In the genomic region with DNA sequence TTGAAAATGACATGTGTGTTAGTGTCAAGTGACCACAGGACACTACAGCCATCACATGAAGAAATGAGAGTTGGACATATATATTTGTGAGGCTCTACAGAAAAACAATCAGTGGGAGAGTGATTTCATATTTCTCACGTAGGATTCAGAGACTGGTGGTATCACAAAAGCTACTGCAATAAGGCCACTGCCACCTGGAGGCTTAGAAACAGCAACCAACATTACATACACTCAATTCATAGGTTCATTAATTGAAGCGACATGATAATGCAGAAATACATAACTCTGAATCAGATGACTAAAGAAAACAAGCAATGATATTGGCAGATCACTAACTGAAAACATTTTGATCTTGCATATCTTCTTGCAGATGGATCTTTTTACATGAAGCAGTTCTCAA, we compare ENCODE assay signal across 1 cellular context.
TF ChIP-seq lines count a peak whose summit lies in the region.

No MANE protein-coding gene starts in this region.

TF ChIP-seq in GM23338, 12 proteins besides CTCF, POLR2A, EP300 and RAD21 (continued from another document):
- TF ChIP-seq, protein P1, sequence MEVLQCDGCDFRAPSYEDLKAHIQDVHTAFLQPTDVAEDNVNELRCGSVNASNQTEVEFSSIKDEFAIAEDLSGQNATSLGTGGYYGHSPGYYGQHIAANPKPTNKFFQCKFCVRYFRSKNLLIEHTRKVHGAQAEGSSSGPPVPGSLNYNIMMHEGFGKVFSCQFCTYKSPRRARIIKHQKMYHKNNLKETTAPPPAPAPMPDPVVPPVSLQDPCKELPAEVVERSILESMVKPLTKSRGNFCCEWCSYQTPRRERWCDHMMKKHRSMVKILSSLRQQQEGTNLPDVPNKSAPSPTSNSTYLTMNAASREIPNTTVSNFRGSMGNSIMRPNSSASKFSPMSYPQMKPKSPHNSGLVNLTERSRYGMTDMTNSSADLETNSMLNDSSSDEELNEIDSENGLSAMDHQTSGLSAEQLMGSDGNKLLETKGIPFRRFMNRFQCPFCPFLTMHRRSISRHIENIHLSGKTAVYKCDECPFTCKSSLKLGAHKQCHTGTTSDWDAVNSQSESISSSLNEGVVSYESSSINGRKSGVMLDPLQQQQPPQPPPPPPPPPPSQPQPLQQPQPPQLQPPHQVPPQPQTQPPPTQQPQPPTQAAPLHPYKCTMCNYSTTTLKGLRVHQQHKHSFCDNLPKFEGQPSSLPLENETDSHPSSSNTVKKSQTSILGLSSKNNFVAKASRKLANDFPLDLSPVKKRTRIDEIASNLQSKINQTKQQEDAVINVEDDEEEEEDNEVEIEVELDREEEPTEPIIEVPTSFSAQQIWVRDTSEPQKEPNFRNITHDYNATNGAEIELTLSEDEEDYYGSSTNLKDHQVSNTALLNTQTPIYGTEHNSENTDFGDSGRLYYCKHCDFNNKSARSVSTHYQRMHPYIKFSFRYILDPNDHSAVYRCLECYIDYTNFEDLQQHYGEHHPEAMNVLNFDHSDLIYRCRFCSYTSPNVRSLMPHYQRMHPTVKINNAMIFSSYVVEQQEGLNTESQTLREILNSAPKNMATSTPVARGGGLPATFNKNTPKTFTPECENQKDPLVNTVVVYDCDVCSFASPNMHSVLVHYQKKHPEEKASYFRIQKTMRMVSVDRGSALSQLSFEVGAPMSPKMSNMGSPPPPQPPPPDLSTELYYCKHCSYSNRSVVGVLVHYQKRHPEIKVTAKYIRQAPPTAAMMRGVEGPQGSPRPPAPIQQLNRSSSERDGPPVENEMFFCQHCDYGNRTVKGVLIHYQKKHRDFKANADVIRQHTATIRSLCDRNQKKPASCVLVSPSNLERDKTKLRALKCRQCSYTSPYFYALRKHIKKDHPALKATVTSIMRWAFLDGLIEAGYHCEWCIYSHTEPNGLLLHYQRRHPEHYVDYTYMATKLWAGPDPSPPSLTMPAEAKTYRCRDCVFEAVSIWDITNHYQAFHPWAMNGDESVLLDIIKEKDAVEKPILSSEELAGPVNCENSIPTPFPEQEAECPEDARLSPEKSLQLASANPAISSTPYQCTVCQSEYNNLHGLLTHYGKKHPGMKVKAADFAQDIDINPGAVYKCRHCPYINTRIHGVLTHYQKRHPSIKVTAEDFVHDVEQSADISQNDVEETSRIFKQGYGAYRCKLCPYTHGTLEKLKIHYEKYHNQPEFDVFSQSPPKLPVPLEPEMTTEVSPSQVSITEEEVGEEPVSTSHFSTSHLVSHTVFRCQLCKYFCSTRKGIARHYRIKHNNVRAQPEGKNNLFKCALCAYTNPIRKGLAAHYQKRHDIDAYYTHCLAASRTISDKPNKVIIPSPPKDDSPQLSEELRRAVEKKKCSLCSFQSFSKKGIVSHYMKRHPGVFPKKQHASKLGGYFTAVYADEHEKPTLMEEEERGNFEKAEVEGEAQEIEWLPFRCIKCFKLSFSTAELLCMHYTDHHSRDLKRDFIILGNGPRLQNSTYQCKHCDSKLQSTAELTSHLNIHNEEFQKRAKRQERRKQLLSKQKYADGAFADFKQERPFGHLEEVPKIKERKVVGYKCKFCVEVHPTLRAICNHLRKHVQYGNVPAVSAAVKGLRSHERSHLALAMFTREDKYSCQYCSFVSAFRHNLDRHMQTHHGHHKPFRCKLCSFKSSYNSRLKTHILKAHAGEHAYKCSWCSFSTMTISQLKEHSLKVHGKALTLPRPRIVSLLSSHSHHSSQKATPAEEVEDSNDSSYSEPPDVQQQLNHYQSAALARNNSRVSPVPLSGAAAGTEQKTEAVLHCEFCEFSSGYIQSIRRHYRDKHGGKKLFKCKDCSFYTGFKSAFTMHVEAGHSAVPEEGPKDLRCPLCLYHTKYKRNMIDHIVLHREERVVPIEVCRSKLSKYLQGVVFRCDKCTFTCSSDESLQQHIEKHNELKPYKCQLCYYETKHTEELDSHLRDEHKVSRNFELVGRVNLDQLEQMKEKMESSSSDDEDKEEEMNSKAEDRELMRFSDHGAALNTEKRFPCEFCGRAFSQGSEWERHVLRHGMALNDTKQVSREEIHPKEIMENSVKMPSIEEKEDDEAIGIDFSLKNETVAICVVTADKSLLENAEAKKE (CRISPR knock-in tag; IDR thresholded peaks at IDR 0.05) = no peak
- TF ChIP-seq POLR2AphosphoS5 (IDR thresholded peaks at IDR 0.05; ENCODE audit: low read depth) (no peak), EZH2 (IDR thresholded peaks at IDR 0.05; ENCODE audit: low read depth, unreplicated experiment) (no peak), ZNF331 (CRISPR knock-in tag; IDR thresholded peaks at IDR 0.05; ENCODE audit: low read depth) (no peak), ZNF114 (CRISPR knock-in tag; IDR thresholded peaks at IDR 0.05) (no peak), STAT1 (IDR thresholded peaks at IDR 0.05; ENCODE audit: unreplicated experiment) (no peak), JUNB (IDR thresholded peaks at IDR 0.05; ENCODE audit: unreplicated experiment) (no peak), CREB1 (CRISPR knock-in tag; IDR thresholded peaks at IDR 0.05; ENCODE audit: low read depth) (no peak), ETS1 (IDR thresholded peaks at IDR 0.05) (no peak)
